Comparison of ENCODE assay signal across 9 cellular contexts in genomic region chr14:22002860-22003284, GRCh38.
DNase-seq lines count a peak whose midpoint lies in the region; ATAC-seq and TF ChIP-seq lines count a peak whose summit lies in the region.
"Had no signal": no experiment of that assay in that cellular context is flagged by ENCODE, and none has a peak within 500 bp of the region (broad histone marks: within the 10 kb centered on the region; RNA-seq: fewer than 3 reads in every experiment).

No MANE protein-coding gene starts in this region.

- H3K9me3 ChIP-seq in mammary epithelial cell (replicated peaks; ENCODE audit: insufficient read depth, low read length) = no peaks in the 10 kb centered on the region
- H3K9me3 ChIP-seq: Peyer's patch had no signal

- BruUV-seq in mammary epithelial cell (replicated peaks; lab: Mats Ljungman, UMichigan) = no TSS peak

- H3K27me3 ChIP-seq in mammary epithelial cell (ENCODE audit: insufficient read depth, low read length) = no peaks in the 10 kb centered on the region
- H3K27me3 ChIP-seq: Peyer's patch had no signal

- no peak overlapping the region for H3K9ac ChIP-seq in mammary epithelial cell (ENCODE audit: insufficient read depth, low read length)

- in situ Hi-C loops in mammary epithelial cell (cut with MboI; ENCODE audit: low sequenced_read_pairs in 2 of 2) = no loop called here

- H3K36me3 ChIP-seq in mammary epithelial cell (ENCODE audit: insufficient read depth, low read length) = no peaks in the 10 kb centered on the region
- H3K36me3 ChIP-seq: Peyer's patch had no signal

- H3K4me2 ChIP-seq in mammary epithelial cell (ENCODE audit: insufficient read depth, low read depth, low read length) = no peak overlapping the region

- H3K27ac ChIP-seq in VCaP (no peak overlapping the region), mammary epithelial cell (ENCODE audit: insufficient read depth, low read depth, low read length) (no peak overlapping the region)
- H3K27ac ChIP-seq: Peyer's patch had no signal

- no peak overlapping the region for H3K4me3 ChIP-seq in mammary epithelial cell (replicated peaks in 1 of 3; ENCODE audit: insufficient read depth in 1 of 3, low read depth in 2 of 3, low read length in 3 of 3)
- H3K4me3 ChIP-seq: Peyer's patch had no signal

- dilution Hi-C loops in mammary epithelial cell (cut with HindIII; ENCODE audit: low sequenced_read_pairs) = no loop called here

- ATAC-seq in HG02763 (IDR thresholded peaks at IDR 0.05; ENCODE audit: unreplicated experiment) (no peak), GM18867 (IDR thresholded peaks at IDR 0.05; ENCODE audit: unreplicated experiment) (no peak), HG03108 (IDR thresholded peaks at IDR 0.05; ENCODE audit: unreplicated experiment) (no peak)

- 51% methylated on average over 10 of the region's 10 CpGs for WGBS in mammary epithelial cell (ENCODE audit: low coverage, missing lambda C conversion rate)

- no peak overlapping the region for H2AFZ ChIP-seq in mammary epithelial cell (ENCODE audit: low read depth, low read length)

- no peaks in the 10 kb centered on the region for H4K20me1 ChIP-seq in mammary epithelial cell (ENCODE audit: insufficient read depth, low read length)

- CTCF ChIA-PET in mammary epithelial cell (lab: Charles Lee; ENCODE audit: low non-redundant PET) = no interaction called here

- no peaks in the 10 kb centered on the region for H3K79me2 ChIP-seq in mammary epithelial cell (ENCODE audit: insufficient read depth, low read length)

- H3K4me1 ChIP-seq in mammary epithelial cell (ENCODE audit: insufficient read depth, low read length) = no peaks in the 10 kb centered on the region
- H3K4me1 ChIP-seq: Peyer's patch had no signal

- TF ChIP-seq CTCF in VCaP (conservative IDR thresholded peaks at IDR 0.05) (peak; percentile 46), mammary epithelial cell (conservative IDR thresholded peaks at IDR 0.05 in 1 of 2, IDR thresholded peaks at IDR 0.05 in 1 of 2; ENCODE audit: extremely low read depth in 1 of 2, insufficient read depth in 1 of 2, low read depth in 1 of 2, low read length in 2 of 2) (peak; percentile 49 to 52)

- DNase-seq in HT-29 (ENCODE audit: low spot score) (peak; percentile 29), mammary epithelial cell (no peak), cerebellar nuclear complex (lab: John Stamatoyannopoulos, UW) (no peak)
- peak; percentile 60 to 66 for DNase-seq in stimulated activated CD4-positive, alpha-beta T cell treated with anti-CD3 and anti-CD28 coated beads, Interleukin-15, amount 100 ng/mL, for 48 hours (ENCODE audit: low read depth in 2 of 2)

- intact Hi-C loops in mammary epithelial cell (cut with micrococcal nuclease) = no loop called here

Comparison
In these comparisons a context has a peak if more than half of its experiments do, and no peak if none do; other contexts are left out.
1. DNase-seq: peak in HT-29 (single experiment) and stimulated activated CD4-positive, alpha-beta T cell treated with anti-CD3 and anti-CD28 coated beads, Interleukin-15, amount 100 ng/mL, for 48 hours (2 of 2); none in mammary epithelial cell (single experiment) and cerebellar nuclear complex (0 of 2).